Comparison of ENCODE assay signal across 8 cellular contexts in the genomic region with DNA sequence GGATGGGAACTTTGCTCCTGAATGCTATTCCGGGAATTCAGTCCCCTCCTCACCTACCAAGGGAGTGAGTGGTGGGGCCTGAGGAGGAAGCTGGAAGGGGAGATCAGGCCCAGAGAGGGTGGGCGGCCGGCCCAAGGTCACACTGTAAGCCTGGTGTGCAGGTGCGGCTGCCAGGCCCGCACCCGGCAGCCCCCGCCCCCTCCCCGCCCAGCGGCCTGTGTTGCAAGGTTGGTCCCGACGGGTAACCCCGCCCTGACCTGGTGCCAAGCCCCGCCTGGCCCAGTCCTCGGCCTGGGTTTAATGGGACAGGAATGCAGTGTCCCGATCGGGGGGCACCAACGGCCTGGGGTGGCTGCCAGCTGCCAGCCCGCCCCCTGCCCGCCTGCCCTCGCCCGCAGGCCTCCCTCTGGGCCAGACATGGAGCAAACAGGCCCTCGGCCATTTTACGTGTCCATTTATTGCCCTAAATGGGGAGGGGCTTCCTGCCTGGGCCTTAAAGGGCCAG. TPM values are rescaled to one million over a fixed set of nuclear protein-coding genes. Genes with fewer than 3 reads are reported as not detected.
DNase-seq lines count a peak whose midpoint lies in the region; ATAC-seq and TF ChIP-seq lines count a peak whose summit lies in the region.

No MANE protein-coding gene starts in this region.

- H3K9ac ChIP-seq in OCI-LY3 (ENCODE audit: low read length): peak overlapping the region; percentile 41; the same call in 1 of the 2 replicates
- H3K9ac ChIP-seq in trophoblast cell (ENCODE audit: low read length): no peak overlapping the region

- peak; percentile 54 for DNase-seq in COLO668 (lab: John Stamatoyannopoulos, UW; ENCODE audit: unreplicated experiment)
- DNase-seq in epithelial cell of prostate (ENCODE audit: low read depth, low spot score): no peak
- peak in 1 of 2 donors; percentile 48 for DNase-seq in trophoblast cell
- no peak for DNase-seq in midbrain (lab: John Stamatoyannopoulos, UW)
- no peak for DNase-seq in NK-92 (lab: John Stamatoyannopoulos, UW; ENCODE audit: unreplicated experiment)
- no peak for DNase-seq in NCI-H2227 treated with DMSO at 0.1 percent for 48 hours (lab: John Stamatoyannopoulos, UW)

- H2AFZ ChIP-seq in OCI-LY3 (ENCODE audit: low read depth, low read length) (no peak overlapping the region), trophoblast cell (ENCODE audit: insufficient read depth, low read length, poor library complexity) (no peak overlapping the region)

- H3K36me3 ChIP-seq in OCI-LY3 (replicated peaks; ENCODE audit: low read depth, low read length): peaks cover 28% of the 10 kb centered on the region
- peaks cover 10 to 22% of the 10 kb centered on the region in 2 experiments for H3K36me3 ChIP-seq in trophoblast cell (ENCODE audit: control insufficient read depth in 1 of 2, insufficient read depth in 2 of 2, low read length in 2 of 2)

- no peak for ATAC-seq in GM21526 (IDR thresholded peaks at IDR 0.05; ENCODE audit: low FRiP score, unreplicated experiment)

- peaks cover 91% of the 10 kb centered on the region for H3K79me2 ChIP-seq in OCI-LY3 (ENCODE audit: low read length)
- peaks cover 73% of the 10 kb centered on the region for H3K79me2 ChIP-seq in trophoblast cell (ENCODE audit: control insufficient read depth, insufficient read depth, low read length, poor library complexity)

- H4K91ac ChIP-seq in trophoblast cell (ENCODE audit: low read depth, low read length): no peak overlapping the region

- peaks cover 36% of the 10 kb centered on the region for H3K79me1 ChIP-seq in trophoblast cell (ENCODE audit: low read length)

- H3K27ac ChIP-seq in OCI-LY3 (ENCODE audit: low read length) (peak overlapping the region; percentile 53), epithelial cell of prostate (peak overlapping the region; percentile 89), trophoblast cell (ENCODE audit: low read depth, low read length) (peak overlapping the region; percentile 28)

- H3K4me1 ChIP-seq in OCI-LY3 (ENCODE audit: low read length) (peaks cover 46% of the 10 kb centered on the region), trophoblast cell (ENCODE audit: control insufficient read depth in 1 of 2, insufficient read depth in 2 of 2, low read length in 2 of 2) (peaks cover 47 to 60% of the 10 kb centered on the region in 2 experiments)

- H4K20me1 ChIP-seq in OCI-LY3 (ENCODE audit: insufficient read depth, low read length): peaks cover 80% of the 10 kb centered on the region

- peak overlapping the region; percentile 7 for H2BK5ac ChIP-seq in trophoblast cell (ENCODE audit: low read depth, low read length, poor library complexity)

- peak overlapping the region; percentile 29 for H2BK120ac ChIP-seq in trophoblast cell (ENCODE audit: insufficient read depth, low read length, poor library complexity)

- no peak overlapping the region for H3K14ac ChIP-seq in trophoblast cell (ENCODE audit: low read length)

- peak overlapping the region; percentile 16 for H3K18ac ChIP-seq in trophoblast cell (ENCODE audit: low read length)

- no peaks in the 10 kb centered on the region for H3K27me3 ChIP-seq in OCI-LY3 (ENCODE audit: low read depth, low read length)
- H3K27me3 ChIP-seq in trophoblast cell (ENCODE audit: insufficient read depth, low read length): no peaks in the 10 kb centered on the region

- no CpG with 5 or more reads among the region's 23 CpGs for WGBS in trophoblast cell (ENCODE audit: extremely low coverage, insufficient coverage, insufficient read length)

- no peak overlapping the region for H2BK12ac ChIP-seq in trophoblast cell (ENCODE audit: low read length)

- TF ChIP-seq CTCF in OCI-LY3 (IDR thresholded peaks at IDR 0.05; ENCODE audit: low read depth, low read length): no peak

- H3K23ac ChIP-seq in trophoblast cell (ENCODE audit: low read length): no peak overlapping the region

- H3K4me3 ChIP-seq in OCI-LY3 (ENCODE audit: low read length): peak overlapping the region; percentile 69
- no peak overlapping the region for H3K4me3 ChIP-seq in trophoblast cell (ENCODE audit: low read depth, low read length)

- H3K9me3 ChIP-seq in OCI-LY3 (ENCODE audit: insufficient read depth, low read length) (no peaks in the 10 kb centered on the region), trophoblast cell (ENCODE audit: insufficient read depth, low read depth, low read length) (no peaks in the 10 kb centered on the region)

- H2AK5ac ChIP-seq in trophoblast cell (ENCODE audit: low read length): no peak overlapping the region

- H4K8ac ChIP-seq in trophoblast cell (ENCODE audit: low read depth, low read length): no peak overlapping the region

- H3K4me2 ChIP-seq in OCI-LY3 (ENCODE audit: low read length): peak overlapping the region; percentile 92
- no peak overlapping the region for H3K4me2 ChIP-seq in trophoblast cell (ENCODE audit: low read length)

- peak overlapping the region; percentile 96 for H3K4ac ChIP-seq in trophoblast cell (ENCODE audit: low read depth, low read length)

- H4K12ac ChIP-seq in trophoblast cell (ENCODE audit: low read depth, low read length): no peak overlapping the region

RNA-seq across cellular contexts. Expression of a gene that starts 5.5 kb away (rescaled TPM):
- polyA plus RNA-seq in trophoblast cell (2013): 33.3 and 34.5 TPM in 2 replicates

RNA-seq across cellular contexts. Expression of a gene that starts 53.7 kb away (rescaled TPM):
- 73.6 and 81.3 TPM in 2 replicates for polyA plus RNA-seq in trophoblast cell (2013)

Comparison
In these comparisons a context has a peak if more than half of its experiments do, and no peak if none do; other contexts are left out.
1. H3K27ac ChIP-seq: peak in every context shown above with its lines; median percentile 89 in epithelial cell of prostate; 53 in OCI-LY3; 28 in trophoblast cell.